1 cellular context compared by ENCODE assay signal in genomic region chr3:123765475-123766166, GRCh38.
TF ChIP-seq lines count a peak whose summit lies in the region.

No MANE protein-coding gene starts in this region.

TF ChIP-seq in HepG2, 621 proteins besides CTCF, POLR2A, EP300 and RAD21 (continued from another document):
- TF ChIP-seq PAWR (CRISPR knock-in tag; IDR thresholded peaks at IDR 0.05; ENCODE audit: borderline replicate concordance) (no peak), HOXA9 (CRISPR knock-in tag; IDR thresholded peaks at IDR 0.05; ENCODE audit: borderline replicate concordance) (no peak), DBP (CRISPR knock-in tag; IDR thresholded peaks at IDR 0.05; ENCODE audit: not compliant biosample characterization) (no peak), ZFP37 (CRISPR knock-in tag; IDR thresholded peaks at IDR 0.05; ENCODE audit: borderline replicate concordance) (no peak), MTF2 (CRISPR knock-in tag; IDR thresholded peaks at IDR 0.05; ENCODE audit: borderline replicate concordance) (no peak), ZFP91 (CRISPR knock-in tag; IDR thresholded peaks at IDR 0.05; ENCODE audit: borderline replicate concordance) (no peak), YEATS2 (CRISPR knock-in tag; IDR thresholded peaks at IDR 0.05; ENCODE audit: borderline replicate concordance) (no peak), ZNF678 (CRISPR knock-in tag; IDR thresholded peaks at IDR 0.05) (no peak), ISL2 (CRISPR knock-in tag; IDR thresholded peaks at IDR 0.05) (0 out of 2 replicates have a peak, but pooled peaks have one; percentile 29), RCOR2 (CRISPR knock-in tag; IDR thresholded peaks at IDR 0.05) (0 out of 2 replicates have a peak, but pooled peaks have one; percentile 8), CEBPG (CRISPR knock-in tag; IDR thresholded peaks at IDR 0.05) (peak; percentile 82), ZNF451 (CRISPR knock-in tag; IDR thresholded peaks at IDR 0.05) (no peak), ZNF251 (CRISPR knock-in tag; IDR thresholded peaks at IDR 0.05) (no peak), ZNF543 (CRISPR knock-in tag; IDR thresholded peaks at IDR 0.05) (no peak), TOE1 (CRISPR knock-in tag; IDR thresholded peaks at IDR 0.05) (no peak), ZNF512 (CRISPR knock-in tag; IDR thresholded peaks at IDR 0.05) (no peak), CHCHD3 (CRISPR knock-in tag; IDR thresholded peaks at IDR 0.05) (no peak), ZBTB40 (IDR thresholded peaks at IDR 0.05) (no peak), ZBTB40 (CRISPR knock-in tag; IDR thresholded peaks at IDR 0.05) (no peak), ZNF713 (CRISPR knock-in tag; IDR thresholded peaks at IDR 0.05) (no peak), SRSF4 (IDR thresholded peaks at IDR 0.05; ENCODE audit: low read depth, low read length, poor library complexity, severe bottlenecking) (no peak), MZF1 (CRISPR knock-in tag; IDR thresholded peaks at IDR 0.05; ENCODE audit: borderline replicate concordance) (no peak), HNF4A (CRISPR knock-in tag; IDR thresholded peaks at IDR 0.05) (peak; percentile 35), ARID5B (CRISPR knock-in tag; IDR thresholded peaks at IDR 0.05) (peak; percentile 28; the same call in 1 of the 2 replicates), BHLHE40 (IDR thresholded peaks at IDR 0.05; ENCODE audit: low read length) (no peak), SAFB2 (CRISPR knock-in tag; IDR thresholded peaks at IDR 0.05; ENCODE audit: borderline replicate concordance, low read depth) (no peak), SP5 (CRISPR knock-in tag; IDR thresholded peaks at IDR 0.05; ENCODE audit: borderline replicate concordance, low read depth) (peak; percentile 50; the same call in 1 of the 2 replicates)
